ENCODE assay signal across 16 cellular contexts in the genomic region with DNA sequence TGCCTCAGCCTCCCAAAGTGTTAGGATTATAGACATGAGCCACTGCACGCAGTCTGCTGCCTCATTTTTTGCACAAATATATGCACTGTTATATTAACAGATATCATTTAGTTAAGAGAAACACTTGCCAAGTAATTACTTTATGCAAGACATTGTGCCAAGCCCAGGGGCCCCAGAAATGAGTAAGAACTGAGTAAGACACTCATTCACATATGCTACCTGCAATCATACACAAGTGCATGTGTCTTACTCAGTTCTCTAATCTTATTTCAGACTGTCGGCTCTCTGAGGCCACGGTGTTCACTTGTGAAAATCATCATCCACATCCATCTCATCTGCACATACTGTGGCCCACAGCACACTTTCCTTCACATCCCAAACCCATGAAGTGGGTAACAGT. TPM values are rescaled to one million over a fixed set of nuclear protein-coding genes. Genes with fewer than 3 reads are reported as not detected.
DNase-seq lines count a peak whose midpoint lies in the region; ATAC-seq and TF ChIP-seq lines count a peak whose summit lies in the region.
"Had no signal": no experiment of that assay in that cellular context is flagged by ENCODE, and none has a peak within 500 bp of the region (broad histone marks: within the 10 kb centered on the region; RNA-seq: fewer than 3 reads in every experiment).

No MANE protein-coding gene starts in this region.

- peak overlapping the region; percentile 71 for H3K27ac ChIP-seq in ACC112 (ENCODE audit: low read depth, low read length)
- H3K27ac ChIP-seq in CD4-positive, alpha-beta T cell (ENCODE audit: low read depth, low read length), result peak overlapping the region; percentile 74
- H3K27ac ChIP-seq: prostate gland had no signal

- DNase-seq in CD4-positive, alpha-beta T cell, result no peak
- DNase-seq in activated CD8-positive, alpha-beta T cell treated with anti-CD3 and anti-CD28 coated beads, Interleukin-2, amount 10 ng/mL, durations not matched to agents 7 days and 5 days, result no peak
- no peak for DNase-seq in effector memory CD8-positive, alpha-beta T cell
- DNase-seq in NCI-H446 treated with DMSO at 0.1 percent for 48 hours (lab: John Stamatoyannopoulos, UW) (no peak), NK-92 (lab: John Stamatoyannopoulos, UW; ENCODE audit: unreplicated experiment) (no peak)
- DNase-seq: GDM1; IMR-90; kidney glomerular epithelial cell; NCI-H2081 treated with DMSO at 0.1 percent for 48 hours; NCI-H510A; SIG-M5; stimulated activated CD4-positive, alpha-beta T cell treated with anti-CD3 and anti-CD28 coated beads, Interleukin-4, amount 100 ng/mL, for 1 hour had no signal

- no peak for TF ChIP-seq CTCF in CD4-positive, alpha-beta T cell (IDR thresholded peaks at IDR 0.05)

- peaks cover 9% of the 10 kb centered on the region for H3K36me3 ChIP-seq in ACC112 (ENCODE audit: insufficient read depth, low read length)
- H3K36me3 ChIP-seq: prostate gland had no signal

- no peaks in the 10 kb centered on the region for H3K27me3 ChIP-seq in ACC112 (ENCODE audit: insufficient read depth, low read length)
- H3K27me3 ChIP-seq in CD4-positive, alpha-beta T cell (ENCODE audit: control insufficient read depth, insufficient read depth, low read length), result no peaks in the 10 kb centered on the region

- intact Hi-C loops in CD4-positive, alpha-beta T cell (cut with DNase I, micrococcal nuclease), result loop anchor here in 1 of 2 experiments (5.0 kb wide), 1 partner anchor 33 kb away; a partner anchor contains a TSS

- POLR2A ChIA-PET in CD4-positive, alpha-beta T cell (lab: Charles Lee), result interaction anchor here (1.2 to 36.2 kb wide), 4 partner anchors 10 to 38 kb away, joined by 3 to 1343 read pairs (median 286); a partner anchor contains a TSS
- POLR2A ChIA-PET in activated CD8-positive, alpha-beta T cell treated with anti-CD3 and anti-CD28 coated beads, Interleukin-2, amount 10 ng/mL, durations not matched to agents 7 days and 5 days (lab: Charles Lee), result interaction anchor here (1.0 to 12.2 kb wide), 5 partner anchors 9 to 35 kb away, joined by 3 to 119 read pairs (median 7); a partner anchor contains a TSS

- CTCF ChIA-PET in CD4-positive, alpha-beta T cell (lab: Charles Lee), result no interaction called here
- CTCF ChIA-PET in activated CD8-positive, alpha-beta T cell treated with anti-CD3 and anti-CD28 coated beads, Interleukin-2, amount 10 ng/mL, durations not matched to agents 7 days and 5 days (lab: Charles Lee), result interaction anchor here (1.1 to 3.5 kb wide), 2 partner anchors 14 to 25 kb away, joined by 3 to 20 read pairs; a partner anchor contains a TSS

- ATAC-seq in CD4-positive, alpha-beta T cell (ENCODE audit: poor library complexity), result no peak
- ATAC-seq in activated CD8-positive, alpha-beta T cell treated with anti-CD3 and anti-CD28 coated beads, Interleukin-2, amount 10 ng/mL, durations not matched to agents 7 days and 5 days, result no peak
- ATAC-seq in effector memory CD8-positive, alpha-beta T cell (replicated peaks), result no peak
- no peak for ATAC-seq in HG03039 (IDR thresholded peaks at IDR 0.05; ENCODE audit: unreplicated experiment)
- ATAC-seq in HG03378 (IDR thresholded peaks at IDR 0.05; ENCODE audit: unreplicated experiment), result no peak

- no peaks in the 10 kb centered on the region for H3K9me3 ChIP-seq in CD4-positive, alpha-beta T cell (ENCODE audit: control insufficient read depth, low read length)
- H3K9me3 ChIP-seq: prostate gland had no signal

- H3K27ac Mint-ChIP-seq in CD4-positive, alpha-beta T cell, result peak overlapping the region; percentile 77
- peak overlapping the region; percentile 89 for H3K27ac Mint-ChIP-seq in activated CD8-positive, alpha-beta T cell treated with anti-CD3 and anti-CD28 coated beads, Interleukin-2, amount 10 ng/mL, durations not matched to agents 7 days and 5 days
- H3K27ac Mint-ChIP-seq in effector memory CD8-positive, alpha-beta T cell, result peak overlapping the region; percentile 54 to 85

- H2AFZ ChIP-seq in ACC112 (ENCODE audit: low read length, unreplicated experiment), result no peak overlapping the region

- H3K27me3 Mint-ChIP-seq in CD4-positive, alpha-beta T cell, result no peaks in the 10 kb centered on the region
- H3K27me3 Mint-ChIP-seq in activated CD8-positive, alpha-beta T cell treated with anti-CD3 and anti-CD28 coated beads, Interleukin-2, amount 10 ng/mL, durations not matched to agents 7 days and 5 days (ENCODE audit: low read depth), result no peaks in the 10 kb centered on the region
- H3K27me3 Mint-ChIP-seq in effector memory CD8-positive, alpha-beta T cell, result no peaks in the 10 kb centered on the region

- no peaks in the 10 kb centered on the region for H3K79me2 ChIP-seq in ACC112 (ENCODE audit: control insufficient read depth, insufficient read depth, low read length, unreplicated experiment)

- peaks cover 81% of the 10 kb centered on the region for H3K4me1 Mint-ChIP-seq in CD4-positive, alpha-beta T cell (ENCODE audit: low read depth)
- peaks cover 83% of the 10 kb centered on the region for H3K4me1 Mint-ChIP-seq in activated CD8-positive, alpha-beta T cell treated with anti-CD3 and anti-CD28 coated beads, Interleukin-2, amount 10 ng/mL, durations not matched to agents 7 days and 5 days (ENCODE audit: low read depth)
- H3K4me1 Mint-ChIP-seq in effector memory CD8-positive, alpha-beta T cell (ENCODE audit: low read depth in 2 of 2), result peaks cover 38 to 49% of the 10 kb centered on the region in 2 donors

- H3K36me3 Mint-ChIP-seq in CD4-positive, alpha-beta T cell (ENCODE audit: low read depth), result peaks cover 98% of the 10 kb centered on the region
- peaks cover 91% of the 10 kb centered on the region for H3K36me3 Mint-ChIP-seq in activated CD8-positive, alpha-beta T cell treated with anti-CD3 and anti-CD28 coated beads, Interleukin-2, amount 10 ng/mL, durations not matched to agents 7 days and 5 days (ENCODE audit: low read depth)
- peaks cover 87% of the 10 kb centered on the region for H3K36me3 Mint-ChIP-seq in effector memory CD8-positive, alpha-beta T cell (ENCODE audit: insufficient read depth)

- no peak overlapping the region; the same call in 1 of the 2 replicates for H3K4me3 ChIP-seq in ACC112 (ENCODE audit: low read depth, low read length)
- H3K4me3 ChIP-seq: prostate gland had no signal

- peaks cover 36% of the 10 kb centered on the region for H3K4me1 ChIP-seq in ACC112 (ENCODE audit: control insufficient read depth, insufficient read depth, low read length, unreplicated experiment)
- H3K4me1 ChIP-seq: prostate gland had no signal

- H3K4me3 Mint-ChIP-seq in CD4-positive, alpha-beta T cell, result no peak overlapping the region
- H3K4me3 Mint-ChIP-seq in activated CD8-positive, alpha-beta T cell treated with anti-CD3 and anti-CD28 coated beads, Interleukin-2, amount 10 ng/mL, durations not matched to agents 7 days and 5 days, result no peak overlapping the region
- H3K4me3 Mint-ChIP-seq in effector memory CD8-positive, alpha-beta T cell, result peak overlapping the region; percentile 8 to 23

- no peaks in the 10 kb centered on the region for H3K9me3 Mint-ChIP-seq in CD4-positive, alpha-beta T cell
- H3K9me3 Mint-ChIP-seq in activated CD8-positive, alpha-beta T cell treated with anti-CD3 and anti-CD28 coated beads, Interleukin-2, amount 10 ng/mL, durations not matched to agents 7 days and 5 days (ENCODE audit: insufficient read depth), result no peaks in the 10 kb centered on the region
- H3K9me3 Mint-ChIP-seq in effector memory CD8-positive, alpha-beta T cell, result no peaks in the 10 kb centered on the region

RNA-seq across cellular contexts. Expression of a gene that starts 16.0 kb away (rescaled TPM):
- total RNA-seq in CD4-positive, alpha-beta T cell, result 10 to 100 TPM; 60.3 to 61.7 TPM
- 10 to 100 TPM; 51.6 to 52.9 TPM for total RNA-seq in activated CD8-positive, alpha-beta T cell treated with anti-CD3 and anti-CD28 coated beads, Interleukin-2, amount 10 ng/mL, durations not matched to agents 7 days and 5 days

RNA-seq across cellular contexts. Expression of a gene that starts 33.7 kb away (rescaled TPM):
- total RNA-seq in CD4-positive, alpha-beta T cell, result 10 to 100 TPM; 60.3 to 63.0 TPM
- total RNA-seq in activated CD8-positive, alpha-beta T cell treated with anti-CD3 and anti-CD28 coated beads, Interleukin-2, amount 10 ng/mL, durations not matched to agents 7 days and 5 days, result 100 to 1,000 TPM; 273 to 290 TPM

Comparison
In these comparisons a context has a peak if more than half of its experiments do, and no peak if none do; other contexts are left out.
1. H3K4me3 Mint-ChIP-seq: peak in effector memory CD8-positive, alpha-beta T cell (2 of 2); none in CD4-positive, alpha-beta T cell (single experiment) and activated CD8-positive, alpha-beta T cell treated with anti-CD3 and anti-CD28 coated beads, Interleukin-2, amount 10 ng/mL, durations not matched to agents 7 days and 5 days (single experiment).
2. RNA of a gene that starts 33.7 kb away (total RNA-seq): 273 to 290 TPM in activated CD8-positive, alpha-beta T cell treated with anti-CD3 and anti-CD28 coated beads, Interleukin-2, amount 10 ng/mL, durations not matched to agents 7 days and 5 days; 60.3 to 63.0 TPM in CD4-positive, alpha-beta T cell; every median in the first group is over 4 times any median in the second.
3. Peak in every context shown above with its lines, with median percentiles within 50 percentile points of each other: H3K27ac Mint-ChIP-seq.